Comparison of ENCODE assay signal across 8 cellular contexts in genomic region chr7:33039257-33039904, GRCh38. TPM values are rescaled to one million over a fixed set of nuclear protein-coding genes. Genes with fewer than 3 reads are reported as not detected.
DNase-seq lines count a peak whose midpoint lies in the region; ATAC-seq lines count a peak whose summit lies in the region.

No MANE protein-coding gene starts in this region.

- DNase-seq in CD8-positive, alpha-beta memory T cell, result peak in 2 of 5 donors; percentile 24 to 40
- peak; percentile 50 for DNase-seq in RPMI7951 (ENCODE audit: low read depth)
- DNase-seq in fibroblast of peridontal ligament (ENCODE audit: extremely low read depth), result peak; percentile 52
- DNase-seq in NCI-H2227 treated with DMSO at 0.1 percent for 48 hours (lab: John Stamatoyannopoulos, UW), result no peak
- DNase-seq in NCI-H2029 treated with DMSO at 0.1 percent for 48 hours (lab: John Stamatoyannopoulos, UW), result no peak
- no peak for DNase-seq in midbrain (lab: John Stamatoyannopoulos, UW)

- H3K27me3 ChIP-seq in CD8-positive, alpha-beta memory T cell (ENCODE audit: insufficient read depth, low read length, poor library complexity, severe bottlenecking), result no peaks in the 10 kb centered on the region

- H3K27ac Mint-ChIP-seq in CD8-positive, alpha-beta memory T cell, result peak overlapping the region; percentile 35 to 92 (median 82)

- no peaks in the 10 kb centered on the region for H3K36me3 ChIP-seq in CD8-positive, alpha-beta memory T cell (ENCODE audit: insufficient read depth, low read length)

- peak; percentile 37 for ATAC-seq in GM21619 (IDR thresholded peaks at IDR 0.05; ENCODE audit: unreplicated experiment)

- no peaks in the 10 kb centered on the region for H3K9me3 ChIP-seq in CD8-positive, alpha-beta memory T cell (ENCODE audit: low read length)

- CTCF ChIA-PET in CD8-positive, alpha-beta memory T cell (lab: Charles Lee), result interaction anchor here (0.8 to 3.5 kb wide), 8 partner anchors 9 to 193 kb away, joined by 3 to 16 read pairs (median 4); partner anchors contain the start of genes KBTBD2, NT5C3A and RP9

- no peak overlapping the region for H3K27ac ChIP-seq in CD8-positive, alpha-beta memory T cell (ENCODE audit: low read depth, low read length)
- peak overlapping the region in 17 of 21 experiments; percentile 4 to 80 (median 41) for H3K27ac ChIP-seq in skin epidermis

- H3K4me3 ChIP-seq in CD8-positive, alpha-beta memory T cell (ENCODE audit: low read length), result peak overlapping the region; percentile 37
- peak overlapping the region; percentile 22 to 40 (median 29) for H3K4me3 ChIP-seq in skin epidermis

- no peaks in the 10 kb centered on the region for H3K27me3 Mint-ChIP-seq in CD8-positive, alpha-beta memory T cell

- peaks cover 24% of the 10 kb centered on the region for H3K4me1 ChIP-seq in CD8-positive, alpha-beta memory T cell (ENCODE audit: insufficient read depth, low read length)

- peaks cover 51 to 74% (median 67%) of the 10 kb centered on the region in 3 donors for H3K4me1 Mint-ChIP-seq in CD8-positive, alpha-beta memory T cell

- H3K9me3 Mint-ChIP-seq in CD8-positive, alpha-beta memory T cell, result no peaks in the 10 kb centered on the region

- POLR2A ChIA-PET in CD8-positive, alpha-beta memory T cell (lab: Charles Lee), result interaction anchor here (0.6 to 2.3 kb wide), 4 partner anchors 23 to 544 kb away, joined by 3 to 9 read pairs (median 3); partner anchors contain the start of genes AVL9 and NT5C3A

- peaks cover 0 to 10% (median 5%) of the 10 kb centered on the region in 3 donors for H3K36me3 Mint-ChIP-seq in CD8-positive, alpha-beta memory T cell

- H3K4me3 Mint-ChIP-seq in CD8-positive, alpha-beta memory T cell, result peak overlapping the region; percentile 81 to 88 (median 86)

RNA-seq across cellular contexts. Expression of gene NT5C3A, which starts 23.2 kb away (rescaled TPM):
- 10 to 100 TPM; 27.6 to 31.5 TPM for total RNA-seq in CD8-positive, alpha-beta memory T cell
- 54.1 TPM for polyA plus RNA-seq in CD8-positive, alpha-beta memory T cell
- 42.8 and 43.4 TPM in 2 replicates for total RNA-seq in RPMI7951 (2014; rRNA removed; shearing (Covaris generic))

Comparison
In these comparisons a context has a peak if more than half of its experiments do, and no peak if none do; other contexts are left out.
1. DNase-seq: peak in RPMI7951 (single experiment) and fibroblast of peridontal ligament (single experiment); none in NCI-H2227 treated with DMSO at 0.1 percent for 48 hours (single experiment), NCI-H2029 treated with DMSO at 0.1 percent for 48 hours (single experiment) and midbrain (single experiment).